In genomic region chr9:113275147-113276131, GRCh38 we compare ENCODE assay signal across 1 cellular context.
A peak's percentile ranks its signal among the peaks of the same experiment; 100 is the strongest.
TF ChIP-seq lines count a peak whose summit lies in the region.

CDC26 (minus strand) TSS chr9:113275572; CDS start chr9:113272507, 3,065 bp downstream.
PRPF4 (plus strand) TSS chr9:113275658; CDS start chr9:113275744, 86 bp downstream.

TF ChIP-seq in GM12878, 131 proteins besides CTCF, POLR2A, EP300 and RAD21 (continued from another document):
- TF ChIP-seq IRF4 (IDR thresholded peaks at IDR 0.05; ENCODE audit: low read depth, low read length) (0 out of 2 replicates have a peak, but pooled peaks have one; percentile 8), PML (IDR thresholded peaks at IDR 0.05; ENCODE audit: low read length) (peak; percentile 95), PKNOX1 (IDR thresholded peaks at IDR 0.05) (peak; percentile 78), MLLT1 (IDR thresholded peaks at IDR 0.05) (peak; percentile 57; the same call in 1 of the 2 replicates), SP1 (IDR thresholded peaks at IDR 0.05; ENCODE audit: low read depth, low read length) (peak; percentile 14), YY1 (IDR thresholded peaks at IDR 0.05; ENCODE audit: low read depth, low read length) (peak; percentile 94), NRF1 (conservative IDR thresholded peaks at IDR 0.05; ENCODE audit: low read depth, low read length) (no peak), RB1 (IDR thresholded peaks at IDR 0.05; ENCODE audit: borderline replicate concordance) (peak; percentile 66; the same call in 1 of the 2 replicates), MTA3 (IDR thresholded peaks at IDR 0.05; ENCODE audit: borderline replicate concordance, low read length) (no peak), ZBTB40 (IDR thresholded peaks at IDR 0.05; ENCODE audit: borderline replicate concordance) (peak; percentile 94), ZNF622 (IDR thresholded peaks at IDR 0.05) (no peak), CREM (IDR thresholded peaks at IDR 0.05; ENCODE audit: low read depth) (peak; percentile 99), KAT2A (conservative IDR thresholded peaks at IDR 0.05; ENCODE audit: control insufficient read depth, low read depth, low read length) (no peak), STAT1 (conservative IDR thresholded peaks at IDR 0.05) (no peak), RFX5 (IDR thresholded peaks at IDR 0.05; ENCODE audit: low read depth, low read length) (no peak), FOXM1 (IDR thresholded peaks at IDR 0.05; ENCODE audit: low read depth, low read length) (no peak)
- TF ChIP-seq, protein P1, sequence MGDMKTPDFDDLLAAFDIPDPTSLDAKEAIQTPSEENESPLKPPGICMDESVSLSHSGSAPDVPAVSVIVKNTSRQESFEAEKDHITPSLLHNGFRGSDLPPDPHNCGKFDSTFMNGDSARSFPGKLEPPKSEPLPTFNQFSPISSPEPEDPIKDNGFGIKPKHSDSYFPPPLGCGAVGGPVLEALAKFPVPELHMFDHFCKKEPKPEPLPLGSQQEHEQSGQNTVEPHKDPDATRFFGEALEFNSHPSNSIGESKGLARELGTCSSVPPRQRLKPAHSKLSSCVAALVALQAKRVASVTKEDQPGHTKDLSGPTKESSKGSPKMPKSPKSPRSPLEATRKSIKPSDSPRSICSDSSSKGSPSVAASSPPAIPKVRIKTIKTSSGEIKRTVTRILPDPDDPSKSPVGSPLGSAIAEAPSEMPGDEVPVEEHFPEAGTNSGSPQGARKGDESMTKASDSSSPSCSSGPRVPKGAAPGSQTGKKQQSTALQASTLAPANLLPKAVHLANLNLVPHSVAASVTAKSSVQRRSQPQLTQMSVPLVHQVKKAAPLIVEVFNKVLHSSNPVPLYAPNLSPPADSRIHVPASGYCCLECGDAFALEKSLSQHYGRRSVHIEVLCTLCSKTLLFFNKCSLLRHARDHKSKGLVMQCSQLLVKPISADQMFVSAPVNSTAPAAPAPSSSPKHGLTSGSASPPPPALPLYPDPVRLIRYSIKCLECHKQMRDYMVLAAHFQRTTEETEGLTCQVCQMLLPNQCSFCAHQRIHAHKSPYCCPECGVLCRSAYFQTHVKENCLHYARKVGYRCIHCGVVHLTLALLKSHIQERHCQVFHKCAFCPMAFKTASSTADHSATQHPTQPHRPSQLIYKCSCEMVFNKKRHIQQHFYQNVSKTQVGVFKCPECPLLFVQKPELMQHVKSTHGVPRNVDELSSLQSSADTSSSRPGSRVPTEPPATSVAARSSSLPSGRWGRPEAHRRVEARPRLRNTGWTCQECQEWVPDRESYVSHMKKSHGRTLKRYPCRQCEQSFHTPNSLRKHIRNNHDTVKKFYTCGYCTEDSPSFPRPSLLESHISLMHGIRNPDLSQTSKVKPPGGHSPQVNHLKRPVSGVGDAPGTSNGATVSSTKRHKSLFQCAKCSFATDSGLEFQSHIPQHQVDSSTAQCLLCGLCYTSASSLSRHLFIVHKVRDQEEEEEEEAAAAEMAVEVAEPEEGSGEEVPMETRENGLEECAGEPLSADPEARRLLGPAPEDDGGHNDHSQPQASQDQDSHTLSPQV (IDR thresholded peaks at IDR 0.05): no peak
